Comparison of ENCODE assay signal across 17 cellular contexts in the genomic region with DNA sequence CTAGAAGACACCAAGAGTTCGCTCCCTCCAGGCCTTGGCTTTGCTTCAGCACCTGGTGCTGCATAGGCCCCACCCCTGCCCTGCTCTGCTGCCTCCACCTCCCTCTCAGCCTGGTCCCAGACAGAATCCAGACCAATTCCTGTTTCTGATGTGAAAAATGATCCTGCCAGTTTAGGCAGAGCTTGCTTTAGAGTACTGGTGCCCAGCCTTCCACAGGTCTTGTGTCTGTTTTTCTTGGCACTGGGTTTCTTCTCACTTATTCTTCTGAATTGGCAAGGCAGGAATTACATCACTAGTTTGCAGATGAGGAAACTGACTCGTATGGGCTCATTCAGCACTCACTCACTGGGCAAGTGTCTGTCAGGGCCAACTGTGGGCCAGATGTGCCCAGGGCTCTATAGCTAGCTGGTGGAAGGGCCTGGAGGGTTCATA. TPM values are rescaled to one million over a fixed set of nuclear protein-coding genes. Genes with fewer than 3 reads are reported as not detected.
A peak's percentile ranks its signal among the peaks of the same experiment; 100 is the strongest.
DNase-seq lines count a peak whose midpoint lies in the region; ATAC-seq lines count a peak whose summit lies in the region.
"Had no signal": no experiment of that assay in that cellular context is flagged by ENCODE, and none has a peak within 500 bp of the region (broad histone marks: within the 10 kb centered on the region; RNA-seq: fewer than 3 reads in every experiment).

No MANE protein-coding gene starts in this region.

- H3K27ac ChIP-seq in CD4-positive, alpha-beta memory T cell (ENCODE audit: low read depth, low read length): no peak overlapping the region
- H3K27ac ChIP-seq: parathyroid adenoma had no signal

- H3K27ac Mint-ChIP-seq in CD4-positive, alpha-beta memory T cell: peak overlapping the region in 1 of 7 donors; percentile 17
- H3K27ac Mint-ChIP-seq: activated CD4-positive, alpha-beta T cell treated with anti-CD3 and anti-CD28 coated beads, Interleukin-2, amount 10 ng/mL, durations not matched to agents 24 days and 14 days; IgD-negative memory B cell had no signal

- POLR2A ChIA-PET in CD4-positive, alpha-beta memory T cell (lab: Charles Lee; ENCODE audit: partially characterized antibody): no interaction called here

- no peaks in the 10 kb centered on the region for H3K9me3 Mint-ChIP-seq in CD4-positive, alpha-beta memory T cell
- H3K9me3 Mint-ChIP-seq: activated CD4-positive, alpha-beta T cell treated with anti-CD3 and anti-CD28 coated beads, Interleukin-2, amount 10 ng/mL, durations not matched to agents 24 days and 14 days; immature natural killer cell had no signal

- no peaks in the 10 kb centered on the region for H3K9me3 ChIP-seq in CD4-positive, alpha-beta memory T cell (ENCODE audit: control insufficient read depth in 1 of 2, low read length in 2 of 2)
- H3K9me3 ChIP-seq: BE2C had no signal

- CTCF ChIA-PET in CD4-positive, alpha-beta memory T cell (lab: Charles Lee; ENCODE audit: partially characterized antibody): interaction anchor here (1.2 kb wide), 1 partner anchor 28 kb away, joined by 3 read pairs; no protein-coding TSS in a partner anchor

- peaks cover 0 to 4% (median 0%) of the 10 kb centered on the region in 4 donors for H3K4me1 Mint-ChIP-seq in CD4-positive, alpha-beta memory T cell

- H3K4me3 Mint-ChIP-seq in CD4-positive, alpha-beta memory T cell: no peak overlapping the region
- H3K4me3 Mint-ChIP-seq: activated CD4-positive, alpha-beta T cell treated with anti-CD3 and anti-CD28 coated beads, Interleukin-2, amount 10 ng/mL, durations not matched to agents 24 days and 14 days; IgD-negative memory B cell; immature natural killer cell had no signal

- no peak overlapping the region for H3K4me3 ChIP-seq in CD4-positive, alpha-beta memory T cell (ENCODE audit: low read length in 2 of 2)

- DNase-seq in EL (peak; percentile 20), NCI-H2196 treated with DMSO at 0.1 percent for 48 hours (lab: John Stamatoyannopoulos, UW; ENCODE audit: unreplicated experiment) (peak; percentile 41), dedifferentiated amniotic fluid mesenchymal stem cell (ENCODE audit: extremely low spot score) (peak; percentile 24), left lobe of liver (ENCODE audit: low spot score) (peak; percentile 26)
- DNase-seq in central memory CD4-positive, alpha-beta T cell: no peak
- DNase-seq in CD4-positive, alpha-beta memory T cell: no peak
- DNase-seq: activated CD4-positive, alpha-beta T cell treated with anti-CD3 and anti-CD28 coated beads, Interleukin-2, amount 10 ng/mL, durations not matched to agents 24 days and 14 days; BE2C; GOT3; immature natural killer cell; NCI-H1417 treated with DMSO at 0.1 percent for 48 hours; NCI-H526 treated with DMSO at 0.1 percent for 48 hours; T-helper 2 cell had no signal

- no peaks in the 10 kb centered on the region for H3K36me3 ChIP-seq in CD4-positive, alpha-beta memory T cell (ENCODE audit: insufficient read depth, low read length)
- H3K36me3 ChIP-seq: BE2C had no signal

- intact Hi-C loops in CD4-positive, alpha-beta memory T cell (cut with micrococcal nuclease): no loop called here

- H3K4me1 ChIP-seq in CD4-positive, alpha-beta memory T cell (ENCODE audit: insufficient read depth, low read length): no peaks in the 10 kb centered on the region
- H3K4me1 ChIP-seq: BE2C had no signal

- no peaks in the 10 kb centered on the region for H3K27me3 ChIP-seq in CD4-positive, alpha-beta memory T cell (ENCODE audit: insufficient read depth, low read length)

- H3K36me3 Mint-ChIP-seq in CD4-positive, alpha-beta memory T cell: no peaks in the 10 kb centered on the region

- no peak for ATAC-seq in left lobe of liver
- ATAC-seq in HG03520 (IDR thresholded peaks at IDR 0.05; ENCODE audit: unreplicated experiment): no peak
- no peak for ATAC-seq in GM21526 (IDR thresholded peaks at IDR 0.05; ENCODE audit: low FRiP score, unreplicated experiment)

- H3K27me3 Mint-ChIP-seq in CD4-positive, alpha-beta memory T cell: peaks cover 5 to 7% of the 10 kb centered on the region in 2 donors

RNA-seq across cellular contexts. Expression of a gene that starts 53.0 kb away (rescaled TPM):
- 125 TPM for total RNA-seq in left lobe of liver
- 1,000 to 10,000 TPM; 2,115 to 2,200 TPM for total RNA-seq in CD4-positive, alpha-beta memory T cell
- 1,000 to 10,000 TPM; 2,923 to 3,137 TPM for polyA plus RNA-seq in CD4-positive, alpha-beta memory T cell

Comparison
In these comparisons a context has a peak if more than half of its experiments do, and no peak if none do; other contexts are left out.
1. DNase-seq: peak in EL (single experiment), NCI-H2196 treated with DMSO at 0.1 percent for 48 hours (single experiment), dedifferentiated amniotic fluid mesenchymal stem cell (single experiment) and left lobe of liver (single experiment); none in central memory CD4-positive, alpha-beta T cell (single experiment) and CD4-positive, alpha-beta memory T cell (0 of 5).
2. RNA of a gene that starts 53.0 kb away (total RNA-seq): 2,115 to 2,200 TPM in CD4-positive, alpha-beta memory T cell; 125 TPM in left lobe of liver (single experiment); every median in the first group is over 10 times any median in the second.